In the genomic region with DNA sequence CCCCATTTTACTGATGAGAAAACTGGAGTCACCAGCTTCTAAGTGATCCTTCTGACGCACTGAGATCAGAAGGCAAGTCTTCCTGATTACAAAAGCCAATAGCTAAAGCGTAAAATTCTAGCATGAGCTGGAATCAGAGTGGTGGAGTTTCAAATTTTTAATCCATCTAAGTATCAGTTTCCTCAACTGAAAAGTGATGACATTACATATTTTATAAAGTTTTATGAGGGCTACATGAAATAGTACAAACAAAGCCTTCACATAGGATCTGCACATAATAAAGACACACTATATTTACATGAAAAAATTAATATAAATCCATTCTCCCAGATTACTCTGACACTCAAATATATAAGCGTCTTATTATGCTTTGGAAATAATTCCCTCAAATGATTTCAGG, we compare ENCODE assay signal across 25 cellular contexts.
"Had no signal": no experiment of that assay in that cellular context is flagged by ENCODE, and none has a peak within 500 bp of the region (broad histone marks: within the 10 kb centered on the region; RNA-seq: fewer than 3 reads in every experiment).

No MANE protein-coding gene starts in this region.

- H3K27me3 ChIP-seq: colonic mucosa, esophagus squamous epithelium, gastrocnemius medialis, left lung had no signal

- H3K36me3 ChIP-seq: colonic mucosa, esophagus squamous epithelium, gastrocnemius medialis, heart right ventricle, left lung, lower lobe of right lung had no signal

- DNase-seq: colonic mucosa; cortex of kidney; effector CD8-positive, alpha-beta T cell; effector memory CD8-positive, alpha-beta T cell; endodermal cell; erythroblast; esophagus squamous epithelium; foreskin melanocyte; gastrocnemius medialis; glutamatergic neuron; head of caudate nucleus; heart right ventricle; hippocampal formation; left colon; left lung; left ventricle myocardium superior; lower lobe of right lung; mesenchymal stem cell; mucosa of descending colon; naive B cell had no signal

- H3K4me3 ChIP-seq: colonic mucosa, esophagus squamous epithelium, gastrocnemius medialis, heart right ventricle, left lung, lower lobe of right lung, mucosa of descending colon had no signal

- H3K9me3 ChIP-seq: colonic mucosa, esophagus squamous epithelium, gastrocnemius medialis, heart right ventricle, left lung, lower lobe of right lung, mucosa of descending colon had no signal

- H3K4me1 ChIP-seq: colonic mucosa, esophagus squamous epithelium, left lung, lower lobe of right lung had no signal

- FAIRE-seq: endometrium, islet of Langerhans, keratinocyte had no signal

- H3K27ac ChIP-seq: colonic mucosa, epithelial cell of prostate, esophagus squamous epithelium, gastrocnemius medialis, heart right ventricle, left lung, lower lobe of right lung had no signal

- ATAC-seq: effector memory CD8-positive, alpha-beta T cell; esophagus mucosa; gastrocnemius medialis; heart right ventricle; left colon; left lung; left ventricle myocardium superior; lower lobe of right lung; mucosa of descending colon had no signal
